Comparison of ENCODE assay signal across 1 cellular context in genomic region chr17:36545465-36546417, GRCh38.
TF ChIP-seq lines count a peak whose summit lies in the region.

No MANE protein-coding gene starts in this region.

TF ChIP-seq in K562, 482 proteins besides CTCF, POLR2A, EP300 and RAD21 (continued from another document and continues in another):
- TF ChIP-seq CHD7 (IDR thresholded peaks at IDR 0.05; ENCODE audit: low read depth, low read length) (no peak), MCM7 (IDR thresholded peaks at IDR 0.05) (no peak), RCOR1 (IDR thresholded peaks at IDR 0.05; ENCODE audit: borderline replicate concordance in 1 of 2, low read depth in 2 of 2, low read length in 2 of 2) (peak in 1 of 2 experiments; percentile 8; a peak in 1 of 4 replicates), NELFE (IDR thresholded peaks at IDR 0.05; ENCODE audit: insufficient read depth, insufficient read length) (no peak), ZZZ3 (IDR thresholded peaks at IDR 0.05) (peak; percentile 92), ZBTB8A (IDR thresholded peaks at IDR 0.05; ENCODE audit: partially characterized antibody) (no peak), EZH2 (IDR thresholded peaks at IDR 0.05; ENCODE audit: borderline replicate concordance, low read depth, low read length) (no peak), ZEB2 (IDR thresholded peaks at IDR 0.05) (peak; percentile 100), SMARCB1 (IDR thresholded peaks at IDR 0.05; ENCODE audit: insufficient read length, low read depth) (no peak), MCM5 (IDR thresholded peaks at IDR 0.05; ENCODE audit: low read depth) (no peak), SAFB2 (IDR thresholded peaks at IDR 0.05; ENCODE audit: borderline replicate concordance, low read depth, low read length, severe bottlenecking) (no peak), NR2C1 (IDR thresholded peaks at IDR 0.05) (no peak), NR2C1 (tag; IDR thresholded peaks at IDR 0.05) (no peak), JUN (IDR thresholded peaks at IDR 0.05; ENCODE audit: borderline replicate concordance, low read depth, low read length) (peak; percentile 51; the same call in 1 of the 2 replicates), JUN (CRISPR knock-in tag; IDR thresholded peaks at IDR 0.05; ENCODE audit: borderline replicate concordance) (0 out of 2 replicates have a peak, but pooled peaks have one; percentile 30), PHF20 (IDR thresholded peaks at IDR 0.05; ENCODE audit: partially characterized antibody) (peak; percentile 61), ZNF239 (CRISPR knock-in tag; IDR thresholded peaks at IDR 0.05) (no peak), CCNT2 (IDR thresholded peaks at IDR 0.05; ENCODE audit: borderline replicate concordance, extremely low read depth, insufficient read length, low read depth, low read length) (peak; percentile 76), USF1 (CRISPR knock-in tag; IDR thresholded peaks at IDR 0.05) (no peak), ZNF311 (CRISPR knock-in tag; IDR thresholded peaks at IDR 0.05) (no peak), HINFP (tag; conservative IDR thresholded peaks at IDR 0.05; ENCODE audit: low read depth) (no peak), CHAMP1 (IDR thresholded peaks at IDR 0.05) (no peak), NFIX (CRISPR knock-in tag; IDR thresholded peaks at IDR 0.05; ENCODE audit: low read depth) (no peak), PTRF (tag; IDR thresholded peaks at IDR 0.05) (no peak), U2AF1 (optimal IDR thresholded peaks at IDR 0.05; ENCODE audit: low read depth, low read length) (peak; percentile 86), NFXL1 (CRISPR knock-in tag; IDR thresholded peaks at IDR 0.05) (no peak), TAF15 (IDR thresholded peaks at IDR 0.05; ENCODE audit: low read depth, low read length) (no peak), ZNF347 (CRISPR knock-in tag; IDR thresholded peaks at IDR 0.05; ENCODE audit: low read depth) (no peak), TBP (optimal IDR thresholded peaks at IDR 0.05; ENCODE audit: low read depth, low read length) (peak; percentile 80), MLX (CRISPR knock-in tag; conservative IDR thresholded peaks at IDR 0.05) (no peak), NR2C2 (CRISPR knock-in tag; IDR thresholded peaks at IDR 0.05) (no peak), NR2C2 (tag; IDR thresholded peaks at IDR 0.05) (peak; percentile 55; the same call in 1 of the 2 replicates), ZNF175 (CRISPR knock-in tag; IDR thresholded peaks at IDR 0.05; ENCODE audit: low read depth) (no peak), SLC30A9 (CRISPR knock-in tag; IDR thresholded peaks at IDR 0.05) (no peak), ZNF316 (IDR thresholded peaks at IDR 0.05) (no peak), NR2F6 (CRISPR knock-in tag; IDR thresholded peaks at IDR 0.05) (no peak), ZNF507 (tag; conservative IDR thresholded peaks at IDR 0.05) (no peak), HNRNPLL (IDR thresholded peaks at IDR 0.05; ENCODE audit: low read depth, low read length, poor library complexity, severe bottlenecking) (peak; percentile 66), RNF219 (CRISPR knock-in tag; IDR thresholded peaks at IDR 0.05) (no peak), SAP30 (IDR thresholded peaks at IDR 0.05; ENCODE audit: borderline replicate concordance, insufficient read depth, low read depth, low read length, poor library complexity, severe bottlenecking) (peak; percentile 56), ZNF395 (CRISPR knock-in tag; IDR thresholded peaks at IDR 0.05) (peak; percentile 80; the same call in 1 of the 2 replicates), MTA1 (IDR thresholded peaks at IDR 0.05; ENCODE audit: borderline replicate concordance) (no peak), ZFX (CRISPR knock-in tag; IDR thresholded peaks at IDR 0.05) (peak; percentile 87), HMBOX1 (IDR thresholded peaks at IDR 0.05) (no peak), CHCHD3 (CRISPR knock-in tag; IDR thresholded peaks at IDR 0.05) (no peak)
